Comparison of ENCODE assay signal across 8 cellular contexts in genomic region chr3:146544013-146544928, GRCh38. TPM values are rescaled to one million over a fixed set of nuclear protein-coding genes. Genes with fewer than 3 reads are reported as not detected.
DNase-seq lines count a peak whose midpoint lies in the region; ATAC-seq and TF ChIP-seq lines count a peak whose summit lies in the region.

Gene PLSCR1 (minus strand): TSS chr3:146544607. CDS start chr3:146536552, 8,055 bp downstream.

- H3K4me1 ChIP-seq in Peyer's patch: peaks cover 0 to 41% (median 9%) of the 10 kb centered on the region in 4 donors
- H3K4me1 ChIP-seq in esophagus muscularis mucosa: peaks cover 12 to 48% (median 46%) of the 10 kb centered on the region in 4 donors
- peaks cover 18% of the 10 kb centered on the region for H3K4me1 ChIP-seq in muscle layer of colon (ENCODE audit: insufficient read depth, low read length)

- TF ChIP-seq EP300 in esophagus muscularis mucosa (IDR thresholded peaks at IDR 0.05): peak; percentile 93

- intact Hi-C loops in esophagus muscularis mucosa (cut with DNase I): loop anchor here (5.0 kb wide), 1 partner anchor 77 kb away; the partner anchor contains the start of gene PLSCR2

- H3K27me3 ChIP-seq in Peyer's patch (no peaks in the 10 kb centered on the region), esophagus muscularis mucosa (no peaks in the 10 kb centered on the region), muscle layer of colon (ENCODE audit: control insufficient read depth in 1 of 2, insufficient read depth in 2 of 2, low read length in 2 of 2) (no peaks in the 10 kb centered on the region)

- no peaks in the 10 kb centered on the region for H3K36me3 ChIP-seq in Peyer's patch
- H3K36me3 ChIP-seq in esophagus muscularis mucosa: no peaks in the 10 kb centered on the region
- H3K36me3 ChIP-seq in muscle layer of colon (ENCODE audit: insufficient read depth, low read length): no peaks in the 10 kb centered on the region

- 11% methylated on average over 39 of the region's 51 CpGs for WGBS in esophagus muscularis mucosa

- peak within 1 kb of the TSS; percentile 87 to 98 (median 92) for H3K27ac ChIP-seq in Peyer's patch
- H3K27ac ChIP-seq in esophagus muscularis mucosa (replicated peaks in 1 of 4): peak within 1 kb of the TSS; percentile 95 to 98 (median 95)
- H3K27ac ChIP-seq in muscle layer of colon (ENCODE audit: low read depth, low read length): peak within 1 kb of the TSS; percentile 97

- H3K9me3 ChIP-seq in Peyer's patch (no peaks in the 10 kb centered on the region), esophagus muscularis mucosa (no peaks in the 10 kb centered on the region), muscle layer of colon (ENCODE audit: low read length) (no peaks in the 10 kb centered on the region)

- TF ChIP-seq POLR2A in Peyer's patch (IDR thresholded peaks at IDR 0.05) (peak; percentile 87 to 91), esophagus muscularis mucosa (IDR thresholded peaks at IDR 0.05; ENCODE audit: low read depth) (peak; percentile 82)

- peak within 1 kb of the TSS; percentile 67 to 91 (median 76) for H3K4me3 ChIP-seq in Peyer's patch
- H3K4me3 ChIP-seq in esophagus muscularis mucosa: peak within 1 kb of the TSS; percentile 81 to 89 (median 86)
- peak within 1 kb of the TSS; percentile 77 to 90 for H3K4me3 ChIP-seq in muscle layer of colon (ENCODE audit: low read depth in 1 of 2, low read length in 2 of 2)

- peak within 1 kb of the TSS; percentile 58 for H3K9ac ChIP-seq in muscle layer of colon (ENCODE audit: low read length)

- ATAC-seq in GM21528 (IDR thresholded peaks at IDR 0.05; ENCODE audit: low FRiP score, unreplicated experiment): peak; percentile 92

- DNase-seq in DMS53 (lab: John Stamatoyannopoulos, UW) (peak; percentile 88), HuH-7.5 (ENCODE audit: low spot score) (peak; percentile 66), Peyer's patch (peak; percentile 80 to 95 (median 93)), esophagus muscularis mucosa (ENCODE audit: extremely low spot score) (peak; percentile 99)
- DNase-seq in activated T-cell treated with anti-CD3 and anti-CD28 coated beads, Interleukin-2, amount 50 U/mL, for 48 hours: peak; percentile 87
- peak; percentile 52 to 61 for DNase-seq in stimulated activated CD8-positive, alpha-beta memory T cell treated with anti-CD3 and anti-CD28 coated beads, Interleukin-7, amount 100 ng/mL, for 1 hour (ENCODE audit: low read depth in 2 of 2)

- TF ChIP-seq CTCF in Peyer's patch (IDR thresholded peaks at IDR 0.05): no peak
- no peak for TF ChIP-seq CTCF in esophagus muscularis mucosa (IDR thresholded peaks at IDR 0.05)

RNA-seq across cellular contexts. Expression of gene PLSCR1, which starts in this region (rescaled TPM):
- total RNA-seq in Peyer's patch (10 to 100 TPM; 80.7 to 93.2 (median 86.6) TPM), esophagus muscularis mucosa (100 to 1,000 TPM in 1 of 4 donors, 10 to 100 TPM in 3; 40.7 to 221 (median 58.2) TPM)

Comparison
In these comparisons a context has a peak if more than half of its experiments do, and no peak if none do; other contexts are left out.
1. Peak in every context shown above with its lines: DNase-seq, ATAC-seq, H3K4me3 ChIP-seq and H3K27ac ChIP-seq.